Comparison of ENCODE assay signal across 9 cellular contexts in the genomic region with DNA sequence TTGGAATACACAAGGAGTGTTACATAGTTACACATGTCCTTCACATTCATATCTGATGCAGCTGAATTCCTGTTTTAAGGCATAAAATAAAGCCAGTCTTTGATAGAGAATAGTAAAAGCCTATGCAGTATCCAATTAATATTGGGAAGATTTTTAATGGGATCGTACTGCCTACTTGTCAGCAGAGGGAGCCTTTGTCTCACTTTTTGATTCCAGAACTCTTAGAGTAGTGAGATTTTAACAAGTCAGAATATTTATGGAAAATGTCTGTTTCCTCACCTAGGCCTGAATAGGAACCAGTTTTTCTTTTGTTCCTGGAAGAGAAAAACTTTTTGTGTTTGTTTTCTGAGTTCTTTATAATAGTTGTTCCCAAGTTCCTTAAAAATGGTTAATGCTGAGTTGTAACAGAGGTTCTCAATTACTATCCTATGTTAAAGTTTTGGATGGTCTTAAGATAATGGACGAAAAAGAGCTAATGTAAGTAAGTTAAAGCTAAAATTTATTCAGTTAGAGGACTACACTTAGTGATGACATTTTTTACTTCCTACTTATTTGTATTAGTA.
DNase-seq lines count a peak whose midpoint lies in the region; ATAC-seq and TF ChIP-seq lines count a peak whose summit lies in the region.
"Had no signal": no experiment of that assay in that cellular context is flagged by ENCODE, and none has a peak within 500 bp of the region (broad histone marks: within the 10 kb centered on the region; RNA-seq: fewer than 3 reads in every experiment).

No MANE protein-coding gene starts in this region.

- H3K36me3 Mint-ChIP-seq in activated naive CD4-positive, alpha-beta T cell treated with anti-CD3 and anti-CD28 coated beads, Interleukin-2, amount 10 ng/mL, durations not matched to agents 7 days and 5 days = no peaks in the 10 kb centered on the region

- intact Hi-C loops in psoas muscle (cut with DNase I) = loop anchor here (5.0 to 10.0 kb wide), 3 partner anchors 651 to 691 kb away; no protein-coding TSS in a partner anchor

- H3K4me1 Mint-ChIP-seq in activated naive CD4-positive, alpha-beta T cell treated with anti-CD3 and anti-CD28 coated beads, Interleukin-2, amount 10 ng/mL, durations not matched to agents 7 days and 5 days = no peaks in the 10 kb centered on the region
- H3K4me1 Mint-ChIP-seq: memory B cell had no signal

- no peak overlapping the region for H3K27ac ChIP-seq in psoas muscle

- H3K4me3 ChIP-seq in fibroblast of pulmonary artery (replicated peaks; ENCODE audit: low read depth, low read length) = no peak overlapping the region
- no peak overlapping the region for H3K4me3 ChIP-seq in psoas muscle

- no peaks in the 10 kb centered on the region for H3K27me3 ChIP-seq in psoas muscle (ENCODE audit: insufficient read depth in 3 of 3, low read length in 2 of 3)

- H3K4me3 Mint-ChIP-seq in activated naive CD4-positive, alpha-beta T cell treated with anti-CD3 and anti-CD28 coated beads, Interleukin-2, amount 10 ng/mL, durations not matched to agents 7 days and 5 days = no peak overlapping the region
- H3K4me3 Mint-ChIP-seq: memory B cell had no signal

- no peaks in the 10 kb centered on the region for H3K9me3 ChIP-seq in psoas muscle

- H3K36me3 ChIP-seq in psoas muscle (ENCODE audit: insufficient read depth in 1 of 2, low read depth in 1 of 2) = no peaks in the 10 kb centered on the region

- TF ChIP-seq CTCF in fibroblast of pulmonary artery (IDR thresholded peaks at IDR 0.05; ENCODE audit: low read length, missing control alignments) = peak; percentile 72
- TF ChIP-seq CTCF in psoas muscle (IDR thresholded peaks at IDR 0.05) = peak; percentile 64
- no peak for TF ChIP-seq CTCF in omental fat pad (IDR thresholded peaks at IDR 0.05)

- peak; percentile 50 for DNase-seq in Daoy (ENCODE audit: low read depth)
- DNase-seq in M059J (ENCODE audit: low read depth) = peak; percentile 56
- peak; percentile 57 to 63 for DNase-seq in SHP77 (lab: John Stamatoyannopoulos, UW)
- DNase-seq in fibroblast of pulmonary artery (ENCODE audit: low read depth) = peak; percentile 81
- no peak for DNase-seq in psoas muscle
- DNase-seq in stimulated activated CD8-positive, alpha-beta memory T cell treated with anti-CD3 and anti-CD28 coated beads, Interleukin-4, amount 100 ng/mL, for 48 hours = no peak
- no peak for DNase-seq in activated naive CD4-positive, alpha-beta T cell treated with anti-CD3 and anti-CD28 coated beads, Interleukin-2, amount 10 ng/mL, durations not matched to agents 7 days and 5 days
- no peak for DNase-seq in omental fat pad (ENCODE audit: low spot score)

- H3K4me1 ChIP-seq in psoas muscle = no peaks in the 10 kb centered on the region

- H3K27me3 Mint-ChIP-seq in activated naive CD4-positive, alpha-beta T cell treated with anti-CD3 and anti-CD28 coated beads, Interleukin-2, amount 10 ng/mL, durations not matched to agents 7 days and 5 days = no peaks in the 10 kb centered on the region
- H3K27me3 Mint-ChIP-seq: memory B cell had no signal

- CTCF ChIA-PET in activated naive CD4-positive, alpha-beta T cell treated with anti-CD3 and anti-CD28 coated beads, Interleukin-2, amount 10 ng/mL, durations not matched to agents 7 days and 5 days (lab: Charles Lee) = interaction anchor here (1.3 to 1.4 kb wide), 2 partner anchors 505 to 690 kb away, joined by 3 read pairs; no protein-coding TSS in a partner anchor

- WGBS in psoas muscle, 3 donors = 45 to 53% (median 47%) methylated on average over 2 of the region's 2 CpGs

- ATAC-seq in psoas muscle (peak in 3 of 4 donors; percentile 42 to 72 (median 43)), omental fat pad (ENCODE audit: low FRiP score) (no peak)

- no peaks in the 10 kb centered on the region for H3K9me3 Mint-ChIP-seq in activated naive CD4-positive, alpha-beta T cell treated with anti-CD3 and anti-CD28 coated beads, Interleukin-2, amount 10 ng/mL, durations not matched to agents 7 days and 5 days
- H3K9me3 Mint-ChIP-seq: memory B cell had no signal

- no peak overlapping the region for H3K27ac Mint-ChIP-seq in activated naive CD4-positive, alpha-beta T cell treated with anti-CD3 and anti-CD28 coated beads, Interleukin-2, amount 10 ng/mL, durations not matched to agents 7 days and 5 days
- H3K27ac Mint-ChIP-seq: memory B cell had no signal

Comparison
In these comparisons a context has a peak if more than half of its experiments do, and no peak if none do; other contexts are left out.
1. DNase-seq: peak in Daoy (single experiment), M059J (single experiment), SHP77 (2 of 2) and fibroblast of pulmonary artery (single experiment); none in psoas muscle (0 of 2), stimulated activated CD8-positive, alpha-beta memory T cell treated with anti-CD3 and anti-CD28 coated beads, Interleukin-4, amount 100 ng/mL, for 48 hours (single experiment), activated naive CD4-positive, alpha-beta T cell treated with anti-CD3 and anti-CD28 coated beads, Interleukin-2, amount 10 ng/mL, durations not matched to agents 7 days and 5 days (single experiment) and omental fat pad (single experiment).
2. CTCF ChIP-seq: peak in fibroblast of pulmonary artery (single experiment) and psoas muscle (single experiment); none in omental fat pad (0 of 3).